In genomic region chr9:90213045-90213444, GRCh38 we compare ENCODE assay signal across 8 cellular contexts.
DNase-seq lines count a peak whose midpoint lies in the region; ATAC-seq and TF ChIP-seq lines count a peak whose summit lies in the region.
"Not testable (repeated sequence)": the region's sequence is repeated elsewhere in the genome, so short reads cannot be mapped to it uniquely, and the experiment has no call there.

No MANE protein-coding gene starts in this region.

- H4K20me1 ChIP-seq in Loucy (ENCODE audit: insufficient read depth, low read length, poor library complexity, severe bottlenecking): not testable (repeated sequence)

- not testable (repeated sequence) for H3F3A ChIP-seq in Loucy (ENCODE audit: low read depth)

- not testable (repeated sequence) for H3K79me2 ChIP-seq in Loucy (ENCODE audit: insufficient read depth, low read length)

- H3K4me2 ChIP-seq in Loucy (ENCODE audit: low read depth, low read length, poor library complexity, severe bottlenecking): not testable (repeated sequence)

- not testable (repeated sequence) for H3K27me3 Mint-ChIP-seq in activated naive CD8-positive, alpha-beta T cell treated with anti-CD3 and anti-CD28 coated beads, Interleukin-2, amount 50 U/mL, for 24 hours; stimulated activated memory B cell treated with anti-CD40 and anti-IgM and Interleukin-4, amounts not matched to agents 10 μg/mL and 1 μg/mL and 100 μg/mL, for 72 hours

- not testable (repeated sequence) for H3K4me1 Mint-ChIP-seq in activated naive CD8-positive, alpha-beta T cell treated with anti-CD3 and anti-CD28 coated beads, Interleukin-2, amount 50 U/mL, for 24 hours
- H3K4me1 Mint-ChIP-seq in stimulated activated memory B cell treated with anti-CD40 and anti-IgM and Interleukin-4, amounts not matched to agents 10 μg/mL and 1 μg/mL and 100 μg/mL, for 72 hours: peaks cover 23% of the 10 kb centered on the region

- H2AFZ ChIP-seq in Loucy (ENCODE audit: low read length): peak overlapping the region; percentile 12; the same call in 1 of the 2 replicates

- peak overlapping the region; percentile 43 for H3K4me3 Mint-ChIP-seq in activated naive CD8-positive, alpha-beta T cell treated with anti-CD3 and anti-CD28 coated beads, Interleukin-2, amount 50 U/mL, for 24 hours
- H3K4me3 Mint-ChIP-seq in stimulated activated memory B cell treated with anti-CD40 and anti-IgM and Interleukin-4, amounts not matched to agents 10 μg/mL and 1 μg/mL and 100 μg/mL, for 72 hours: peak overlapping the region; percentile 75

- H3K27ac ChIP-seq in Peyer's patch: peak overlapping the region in 1 of 4 donors; percentile 74

- H3K27me3 ChIP-seq in Loucy (ENCODE audit: insufficient read depth, low read length, poor library complexity, severe bottlenecking); Peyer's patch: not testable (repeated sequence)

- not testable (repeated sequence) for H3K9ac ChIP-seq in Loucy (ENCODE audit: low read depth, low read length, poor library complexity, severe bottlenecking)

- TF ChIP-seq CTCF in Loucy (conservative IDR thresholded peaks at IDR 0.05; ENCODE audit: low read length); Peyer's patch (IDR thresholded peaks at IDR 0.05): not testable (repeated sequence)

- intact Hi-C loops in Right ventricle myocardium superior (cut with DNase I): not testable (repeated sequence)

- H3K4me1 ChIP-seq in Loucy (ENCODE audit: insufficient read depth, low read length, poor library complexity, severe bottlenecking); Peyer's patch: not testable (repeated sequence)

- H3K9me3 ChIP-seq in Loucy (ENCODE audit: insufficient read depth, low read depth, low read length); Peyer's patch: not testable (repeated sequence)

- TF ChIP-seq POLR2A in Peyer's patch (IDR thresholded peaks at IDR 0.05): not testable (repeated sequence)

- DNase-seq in Ammon's horn (ENCODE audit: low spot score) (peak; percentile 56), CD1c-positive myeloid dendritic cell (ENCODE audit: extremely low spot score) (peak; percentile 58), Peyer's patch (peak in 2 of 3 donors; percentile 55 to 59), Right ventricle myocardium superior (peak; percentile 44), midbrain (lab: John Stamatoyannopoulos, UW) (peak; percentile 4)
- DNase-seq in activated naive CD8-positive, alpha-beta T cell treated with anti-CD3 and anti-CD28 coated beads, Interleukin-2, amount 50 U/mL, for 24 hours: not testable (repeated sequence)

- H3K36me3 Mint-ChIP-seq in activated naive CD8-positive, alpha-beta T cell treated with anti-CD3 and anti-CD28 coated beads, Interleukin-2, amount 50 U/mL, for 24 hours (ENCODE audit: low read depth); stimulated activated memory B cell treated with anti-CD40 and anti-IgM and Interleukin-4, amounts not matched to agents 10 μg/mL and 1 μg/mL and 100 μg/mL, for 72 hours: not testable (repeated sequence)

- ATAC-seq in activated naive CD8-positive, alpha-beta T cell treated with anti-CD3 and anti-CD28 coated beads, Interleukin-2, amount 50 U/mL, for 24 hours; Right ventricle myocardium superior (ENCODE audit: poor library complexity); stimulated activated memory B cell treated with anti-CD40 and anti-IgM and Interleukin-4, amounts not matched to agents 10 μg/mL and 1 μg/mL and 100 μg/mL, for 72 hours: not testable (repeated sequence)

- not testable (repeated sequence) for H3K9me2 ChIP-seq in Loucy (replicated peaks; ENCODE audit: low read depth, low read length)

- H3K36me3 ChIP-seq in Loucy (ENCODE audit: insufficient read depth, low read length); Peyer's patch: not testable (repeated sequence)

- H3K27ac Mint-ChIP-seq in activated naive CD8-positive, alpha-beta T cell treated with anti-CD3 and anti-CD28 coated beads, Interleukin-2, amount 50 U/mL, for 24 hours: not testable (repeated sequence)
- peak overlapping the region; percentile 69 for H3K27ac Mint-ChIP-seq in stimulated activated memory B cell treated with anti-CD40 and anti-IgM and Interleukin-4, amounts not matched to agents 10 μg/mL and 1 μg/mL and 100 μg/mL, for 72 hours

- H3K9me3 Mint-ChIP-seq in activated naive CD8-positive, alpha-beta T cell treated with anti-CD3 and anti-CD28 coated beads, Interleukin-2, amount 50 U/mL, for 24 hours; stimulated activated memory B cell treated with anti-CD40 and anti-IgM and Interleukin-4, amounts not matched to agents 10 μg/mL and 1 μg/mL and 100 μg/mL, for 72 hours: not testable (repeated sequence)

- not testable (repeated sequence) for H3K4me3 ChIP-seq in Loucy (ENCODE audit: low read length, poor library complexity, severe bottlenecking)
- peak overlapping the region in 1 of 4 donors; percentile 27 for H3K4me3 ChIP-seq in Peyer's patch
